In genomic region chr11:122764691-122765090, GRCh38 we compare ENCODE assay signal across 26 cellular contexts.
"Had no signal": no experiment of that assay in that cellular context is flagged by ENCODE, and none has a peak within 500 bp of the region (broad histone marks: within the 10 kb centered on the region; RNA-seq: fewer than 3 reads in every experiment).

No MANE protein-coding gene starts in this region.

- H3K36me3 ChIP-seq: SJSA1 had no signal

- H3K4me1 ChIP-seq: SJSA1 had no signal

- H3K27me3 ChIP-seq: SJSA1 had no signal

- H3K9me3 ChIP-seq: SJSA1 had no signal

- DNase-seq: activated CD4-positive, alpha-beta T cell treated with anti-CD3 and anti-CD28 coated beads for 4 hours; activated CD8-positive, alpha-beta memory T cell treated with anti-CD3 and anti-CD28 coated beads, Interleukin-2, amount 50 U/mL, for 4 hours; activated CD8-positive, alpha-beta T cell treated with anti-CD3 and anti-CD28 coated beads for 36 hours; activated gamma-delta T cell treated with Interleukin-2 at 50 U/mL for 16 hours; activated naive CD4-positive, alpha-beta T cell treated with anti-CD3 and anti-CD28 coated beads, Interleukin-2, amount 50 U/mL, for 16 hours; activated naive CD8-positive, alpha-beta T cell treated with anti-CD3 and anti-CD28 coated beads, Interleukin-2, amount 10 ng/mL, durations not matched to agents 7 days and 5 days; activated T-cell treated with anti-CD3 and anti-CD28 coated beads, Interleukin-2, amount 50 U/mL, for 72 hours; aorta; MM.1S; NCI-H1105; NCI-H1436 treated with DMSO at 0.1 percent for 48 hours; NCI-H187 treated with DMSO at 0.1 percent for 48 hours; NCI-H2081 treated with DMSO at 0.1 percent for 48 hours; NCI-H2171; NCI-H2227 treated with DMSO at 0.1 percent for 48 hours; NCI-H524 treated with DMSO at 0.1 percent for 48 hours; NCI-H82; NK-92 treated with Interleukin-12 subunit alpha and Interleukin-12 subunit beta, amount 100 ng/mL, for 24 hours; OCI-M1; Right ventricle myocardium superior; RPMI8226; SW 1271 had no signal

- H3K9ac ChIP-seq: KMS-11 had no signal

- H3K4me3 ChIP-seq: SJSA1 had no signal

- H3K4me2 ChIP-seq: KMS-11 had no signal

- ATAC-seq: activated CD4-positive, CD25-positive, alpha-beta regulatory T cell treated with anti-CD3 and anti-CD28 coated beads, Interleukin-2, amount 50 U/mL, for 24 hours; activated CD8-positive, alpha-beta T cell treated with anti-CD3 and anti-CD28 coated beads for 36 hours; activated T-cell treated with anti-CD3 and anti-CD28 coated beads, Interleukin-2, amount 50 U/mL, for 72 hours; SK-N-SH treated with all-trans-retinoic acid at 6 μM for 48 hours had no signal

- H3K27ac ChIP-seq: KMS-11, SJSA1 had no signal
